26 cellular contexts compared by ENCODE assay signal in the genomic region with DNA sequence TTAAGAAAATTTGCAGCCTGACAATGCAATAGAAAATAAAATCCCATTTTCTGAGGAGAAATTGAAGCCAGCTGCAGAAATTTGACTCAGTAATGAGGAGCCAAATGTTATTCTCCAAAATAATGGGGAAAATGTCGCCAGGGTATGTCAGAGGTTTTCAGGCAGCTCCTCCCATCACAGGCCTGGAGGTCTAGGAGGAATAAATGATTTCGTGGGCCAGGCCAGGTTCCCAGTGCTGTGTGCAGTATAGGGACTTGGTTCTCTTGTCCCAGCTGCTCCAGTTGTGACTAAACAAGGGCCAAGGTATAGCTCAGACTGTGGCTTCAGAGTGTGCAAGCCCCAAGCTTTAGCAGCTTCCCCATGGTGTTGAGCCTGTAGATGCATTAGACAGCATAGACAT.
DNase-seq lines count a peak whose midpoint lies in the region; ATAC-seq, FAIRE-seq and TF ChIP-seq lines count a peak whose summit lies in the region.
"Had no signal": no experiment of that assay in that cellular context is flagged by ENCODE, and none has a peak within 500 bp of the region (broad histone marks: within the 10 kb centered on the region; RNA-seq: fewer than 3 reads in every experiment).

No MANE protein-coding gene starts in this region.

- H3K4me3 ChIP-seq in HEK293 (ENCODE audit: low read depth, low read length) (no peak overlapping the region), K562 (no peak overlapping the region), neuronal stem cell (ENCODE audit: low read length in 2 of 2) (no peak overlapping the region)
- H3K4me3 ChIP-seq: BLaER1 treated with 17β-estradiol and CSF1 and Interleukin-3, amounts not matched to agents 10 nM and 100 nM; GM12878 had no signal

- H3K9ac ChIP-seq in K562 (ENCODE audit: insufficient read depth in 1 of 2, low read depth in 2 of 2, low read length in 2 of 2) (no peak overlapping the region), neuronal stem cell (ENCODE audit: low read depth, low read length, poor library complexity) (no peak overlapping the region)
- H3K9ac ChIP-seq: BLaER1 treated with 17β-estradiol and CSF1 and Interleukin-3, amounts not matched to agents 10 nM and 100 nM had no signal

- no TSS peak for BruUV-seq in K562 (replicated peaks; lab: Mats Ljungman, UMichigan)

- no peak overlapping the region for H3K4me3 Mint-ChIP-seq in stimulated activated effector memory CD8-positive, alpha-beta T cell treated with anti-CD3 and anti-CD28 coated beads, Interleukin-12 subunit alpha, Interleukin-12 subunit beta, amount 100 ng/mL, for 72 hours
- H3K4me3 Mint-ChIP-seq: B cell; CD4-positive, alpha-beta T cell; CD8-positive, alpha-beta T cell had no signal

- H4K20me1 ChIP-seq in K562 (replicated peaks; ENCODE audit: control insufficient read depth, insufficient read depth, low read length), result no peaks in the 10 kb centered on the region
- H4K20me1 ChIP-seq: BLaER1 treated with 17β-estradiol and CSF1 and Interleukin-3, amounts not matched to agents 10 nM and 100 nM had no signal

- no peak for FAIRE-seq in K562 (lab: Jason Lieb, UNC)
- FAIRE-seq: A204.1, GM12878, GM12892, GM18507 had no signal

- peak overlapping the region; percentile 23 for H4K8ac ChIP-seq in neuronal stem cell (ENCODE audit: low read depth, low read length)

- no peak for TF ChIP-seq RAD21 in K562 (CRISPR knock-in tag; conservative IDR thresholded peaks at IDR 0.05 in 1 of 2, IDR thresholded peaks at IDR 0.05 in 1 of 2)

- intact Hi-C loops in K562 (cut with micrococcal nuclease), result no loop called here
- intact Hi-C loops in left colon (cut with DNase I, micrococcal nuclease), result no loop called here
- intact Hi-C loops in head of caudate nucleus (cut with DNase I), result no loop called here

- H2BK15ac ChIP-seq in neuronal stem cell (ENCODE audit: low read length), result no peak overlapping the region

- DNase-seq in K562 (ENCODE audit: extremely low read depth in 1 of 4, low spot score in 3 of 4) (no peak), neuronal stem cell (ENCODE audit: low spot score) (no peak), left colon (no peak), head of caudate nucleus (no peak)
- no peak for DNase-seq in stimulated activated effector memory CD8-positive, alpha-beta T cell treated with anti-CD3 and anti-CD28 coated beads, Interleukin-12 subunit alpha, Interleukin-12 subunit beta, amount 100 ng/mL, for 72 hours (ENCODE audit: low spot score in 2 of 2)
- DNase-seq: 8988T; AML-193; Caco-2; Calu3; CD4-positive, alpha-beta T cell; CD8-positive, alpha-beta T cell; DMS 273 treated with DMSO at 0.1 percent for 48 hours; DMS153; DMS53; DMS79; DND-41; EL; GDM1 had no signal

- H2AK5ac ChIP-seq in neuronal stem cell (ENCODE audit: low read depth, low read length), result no peak overlapping the region

- POLR2A ChIA-PET in HEK293 (lab: Yijun Ruan, JAX), result no interaction called here
- POLR2A ChIA-PET in K562 (lab: Yijun Ruan, JAX), result no interaction called here

- no peaks in the 10 kb centered on the region for H3K9me3 Mint-ChIP-seq in stimulated activated effector memory CD8-positive, alpha-beta T cell treated with anti-CD3 and anti-CD28 coated beads, Interleukin-12 subunit alpha, Interleukin-12 subunit beta, amount 100 ng/mL, for 72 hours

- H4K91ac ChIP-seq in neuronal stem cell (ENCODE audit: low read depth, low read length, poor library complexity), result no peak overlapping the region

- no peak overlapping the region for H3K27ac ChIP-seq in HEK293 (ENCODE audit: extremely low read depth, low read depth, low read length)
- H3K27ac ChIP-seq in K562 (ENCODE audit: extremely low read depth, low read depth, low read length), result no peak overlapping the region
- H3K27ac ChIP-seq in neuronal stem cell (replicated peaks; ENCODE audit: low read length), result no peak overlapping the region
- H3K27ac ChIP-seq: BLaER1 treated with 17β-estradiol and CSF1 and Interleukin-3, amounts not matched to agents 10 nM and 100 nM; C4-2B had no signal

- no peaks in the 10 kb centered on the region for H3K4me1 ChIP-seq in HEK293 (ENCODE audit: control insufficient read depth, insufficient read depth, low read length)
- H3K4me1 ChIP-seq in K562 (replicated peaks in 1 of 2; ENCODE audit: control insufficient read depth in 2 of 2, insufficient read depth in 2 of 2, low read length in 2 of 2), result no peaks in the 10 kb centered on the region
- no peaks in the 10 kb centered on the region for H3K4me1 ChIP-seq in neuronal stem cell (ENCODE audit: control insufficient read depth in 2 of 2, insufficient read depth in 1 of 2, low read depth in 1 of 2, low read length in 2 of 2)
- H3K4me1 ChIP-seq: BLaER1 treated with 17β-estradiol and CSF1 and Interleukin-3, amounts not matched to agents 10 nM and 100 nM; Caco-2 had no signal

- CTCF ChIA-PET in HEK293 (lab: Yijun Ruan, JAX) (no interaction called here), K562 (lab: Yijun Ruan, JAX; ENCODE audit: low intra/inter-chr PET ratio) (no interaction called here)

- H3K36me3 ChIP-seq in HEK293 (ENCODE audit: control insufficient read depth in 2 of 2, insufficient read depth in 1 of 2, low read length in 2 of 2), result no peaks in the 10 kb centered on the region
- H3K36me3 ChIP-seq in K562 (ENCODE audit: control insufficient read depth, insufficient read depth, low read length), result no peaks in the 10 kb centered on the region
- H3K36me3 ChIP-seq in neuronal stem cell (replicated peaks in 1 of 2; ENCODE audit: control insufficient read depth in 2 of 2, insufficient read depth in 2 of 2, low read length in 2 of 2), result no peaks in the 10 kb centered on the region
- H3K36me3 ChIP-seq: BLaER1 treated with 17β-estradiol and CSF1 and Interleukin-3, amounts not matched to agents 10 nM and 100 nM had no signal

- no peak overlapping the region for H3K27ac Mint-ChIP-seq in stimulated activated effector memory CD8-positive, alpha-beta T cell treated with anti-CD3 and anti-CD28 coated beads, Interleukin-12 subunit alpha, Interleukin-12 subunit beta, amount 100 ng/mL, for 72 hours
- H3K27ac Mint-ChIP-seq: B cell; CD4-positive, alpha-beta T cell; CD8-positive, alpha-beta T cell had no signal

- TF ChIP-seq CTCF in HEK293 (tag by site-specific recombination; IDR thresholded peaks at IDR 0.05) (no peak), K562 (IDR thresholded peaks at IDR 0.05 in 2 of 3, conservative IDR thresholded peaks at IDR 0.05 in 1 of 3; ENCODE audit: insufficient read depth in 2 of 3, low read depth in 1 of 3, low read length in 3 of 3) (no peak)

- H3K79me1 ChIP-seq in neuronal stem cell (ENCODE audit: low read depth, low read length), result no peaks in the 10 kb centered on the region

- no peaks in the 10 kb centered on the region for H3K79me2 ChIP-seq in K562 (ENCODE audit: control insufficient read depth, insufficient read depth, low read length)

- H3K27me3 ChIP-seq in K562 (ENCODE audit: control insufficient read depth in 2 of 2, insufficient read depth in 2 of 2, low read length in 2 of 2) (no peaks in the 10 kb centered on the region), neuronal stem cell (ENCODE audit: control insufficient read depth in 3 of 3, insufficient read depth in 3 of 3, low read depth in 1 of 3, low read length in 3 of 3) (no peaks in the 10 kb centered on the region)
- H3K27me3 ChIP-seq: BLaER1 treated with 17β-estradiol and CSF1 and Interleukin-3, amounts not matched to agents 10 nM and 100 nM had no signal

- H3K4ac ChIP-seq in neuronal stem cell (ENCODE audit: low read length), result no peak overlapping the region

- H2BK5ac ChIP-seq in neuronal stem cell (ENCODE audit: low read length), result no peak overlapping the region

- no peaks in the 10 kb centered on the region for H3K9me1 ChIP-seq in K562 (ENCODE audit: control insufficient read depth, insufficient read depth, low read length)

- H3K4me2 ChIP-seq in K562 (ENCODE audit: insufficient read depth, low read length) (no peak overlapping the region), neuronal stem cell (ENCODE audit: insufficient read depth, low read length, poor library complexity, severe bottlenecking) (no peak overlapping the region)
- H3K4me2 ChIP-seq: BLaER1 treated with 17β-estradiol and CSF1 and Interleukin-3, amounts not matched to agents 10 nM and 100 nM had no signal

- TF ChIP-seq EP300 in K562 (IDR thresholded peaks at IDR 0.05; ENCODE audit: low read length), result no peak

- WGBS in K562 (ENCODE audit: insufficient coverage, low coverage, missing lambda C conversion rate), result 3% methylated on average over 2 of the region's 2 CpGs
- WGBS in neuronal stem cell (ENCODE audit: extremely low coverage in 2 of 2, insufficient read length in 2 of 2, insufficient replicate concordance in 1 of 2), 2 donors, result no CpG with 5 or more reads among the region's 2 CpGs

- no peak overlapping the region for H2BK12ac ChIP-seq in neuronal stem cell (ENCODE audit: low read length)

- H3K18ac ChIP-seq in neuronal stem cell (ENCODE audit: low read length), result no peak overlapping the region

- no peaks in the 10 kb centered on the region for H3K4me1 Mint-ChIP-seq in stimulated activated effector memory CD8-positive, alpha-beta T cell treated with anti-CD3 and anti-CD28 coated beads, Interleukin-12 subunit alpha, Interleukin-12 subunit beta, amount 100 ng/mL, for 72 hours
- H3K4me1 Mint-ChIP-seq: B cell had no signal

- no peak for TF ChIP-seq POLR2A in K562 (conservative IDR thresholded peaks at IDR 0.05)

- in situ Hi-C loops in K562 (cut with MboI), result no loop called here

- H2AFZ ChIP-seq in K562 (ENCODE audit: low read depth, low read length), result no peak overlapping the region
- no peak overlapping the region for H2AFZ ChIP-seq in neuronal stem cell (ENCODE audit: low read length)

- no peaks in the 10 kb centered on the region for H3K9me3 ChIP-seq in HEK293 (ENCODE audit: control insufficient read depth, insufficient read depth, low read depth, low read length)
- peaks cover 3% of the 10 kb centered on the region for H3K9me3 ChIP-seq in K562 (replicated peaks; ENCODE audit: control insufficient read depth, insufficient read depth, low read depth, low read length)
- H3K9me3 ChIP-seq in neuronal stem cell (replicated peaks in 1 of 2; ENCODE audit: control insufficient read depth in 2 of 2, insufficient read depth in 1 of 2, low read depth in 1 of 2, low read length in 2 of 2), result peaks cover 0 to 2% of the 10 kb centered on the region in 2 donors
- H3K9me3 ChIP-seq: Caco-2 had no signal

- no peak overlapping the region for H3K23ac ChIP-seq in neuronal stem cell (ENCODE audit: low read depth, low read length, poor library complexity)

- no peaks in the 10 kb centered on the region for H3K36me3 Mint-ChIP-seq in stimulated activated effector memory CD8-positive, alpha-beta T cell treated with anti-CD3 and anti-CD28 coated beads, Interleukin-12 subunit alpha, Interleukin-12 subunit beta, amount 100 ng/mL, for 72 hours
- H3K36me3 Mint-ChIP-seq: CD8-positive, alpha-beta T cell had no signal

- no peak overlapping the region for H3K14ac ChIP-seq in neuronal stem cell (ENCODE audit: low read length)

- no peak overlapping the region for H2BK120ac ChIP-seq in neuronal stem cell (ENCODE audit: low read depth, low read length)

- no peak for ATAC-seq in K562
- ATAC-seq in left colon, result no peak
- ATAC-seq in stimulated activated effector memory CD8-positive, alpha-beta T cell treated with anti-CD3 and anti-CD28 coated beads, Interleukin-12 subunit alpha, Interleukin-12 subunit beta, amount 100 ng/mL, for 72 hours, result no peak
- ATAC-seq: CD8-positive, alpha-beta T cell; GM12878 had no signal

TF ChIP-seq in HEK293, 187 proteins besides CTCF, POLR2A, EP300 and RAD21 (continues in another document):
- peak; percentile 73 for TF ChIP-seq ZNF585B (tag by site-specific recombination; IDR thresholded peaks at IDR 0.05)
